Comparison of ENCODE assay signal across 1 cellular context in the genomic region with DNA sequence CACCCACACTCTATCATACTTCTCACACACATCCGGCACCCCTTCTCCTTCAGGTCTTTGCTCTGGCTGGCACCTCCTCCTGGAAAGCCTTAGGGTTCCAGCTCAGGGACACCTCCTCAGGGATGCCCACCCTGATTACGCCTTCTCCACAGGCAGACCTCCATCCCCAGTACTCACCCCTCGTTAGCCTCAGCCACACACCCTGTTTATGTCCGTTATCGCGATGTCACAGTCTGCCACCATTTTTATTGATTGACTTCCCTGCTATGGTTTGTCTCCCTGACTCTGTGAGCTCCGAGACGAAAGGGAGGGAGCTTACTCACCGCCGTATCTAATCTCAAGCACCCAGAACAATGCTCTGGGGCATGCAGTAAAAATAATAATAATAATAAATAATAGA.
TF ChIP-seq lines count a peak whose summit lies in the region.

No MANE protein-coding gene starts in this region.

TF ChIP-seq in K562, 482 proteins besides CTCF, POLR2A, EP300 and RAD21 (continued from another document and continues in another):
- TF ChIP-seq, protein P1, sequence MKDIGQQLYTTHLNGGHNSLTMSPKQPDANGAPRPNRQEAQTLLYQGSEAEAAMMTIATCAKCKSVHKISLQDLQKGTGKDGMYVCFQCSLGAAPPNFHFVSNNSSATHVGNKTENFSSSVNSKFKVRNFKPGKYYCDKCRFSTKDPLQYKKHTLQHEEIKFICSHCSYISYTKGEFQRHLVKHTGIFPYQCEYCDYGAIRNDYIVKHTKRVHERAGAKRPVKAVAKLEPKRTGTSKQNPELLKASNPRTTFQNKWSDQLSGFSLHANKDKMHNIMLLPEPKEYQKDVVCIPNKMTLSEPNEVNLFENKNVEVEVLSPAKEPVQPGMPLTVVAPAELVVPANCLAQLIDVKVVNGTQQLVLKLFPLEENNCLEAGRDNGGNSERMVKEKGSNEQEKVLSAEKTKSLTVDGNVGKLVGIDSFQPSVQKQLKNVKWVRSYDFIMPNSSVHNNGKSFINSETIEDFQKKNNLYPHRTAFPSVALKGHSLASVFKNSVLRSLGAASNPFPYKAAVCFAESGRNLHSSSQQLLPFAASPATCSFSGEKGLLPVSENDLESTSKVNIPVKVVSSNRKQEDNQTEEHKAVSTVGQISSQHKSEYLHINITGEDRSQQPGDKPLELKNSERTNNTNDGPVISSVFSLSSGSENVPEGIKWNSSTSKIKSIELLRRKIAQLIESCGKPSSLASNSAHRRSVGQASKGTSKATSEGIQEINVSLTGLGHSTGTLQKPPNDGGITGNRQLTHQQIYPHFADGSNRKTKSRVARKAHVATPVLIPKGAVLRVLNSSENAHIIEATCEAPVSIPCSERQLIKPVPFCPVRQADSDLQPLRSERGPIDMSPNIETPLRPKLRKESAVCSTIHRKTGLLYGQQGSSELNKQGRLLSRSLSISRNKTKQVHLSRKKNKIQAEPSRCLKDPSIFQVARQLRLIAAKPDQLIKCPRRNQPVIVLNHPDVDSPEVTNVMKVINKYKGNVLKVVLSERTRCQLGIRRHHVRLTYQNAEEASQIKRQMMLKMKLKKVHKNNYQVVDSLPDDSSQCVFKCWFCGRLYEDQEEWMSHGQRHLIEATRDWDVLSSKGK (CRISPR knock-in tag; IDR thresholded peaks at IDR 0.05) = no peak
- TF ChIP-seq ZNF77 (CRISPR knock-in tag; IDR thresholded peaks at IDR 0.05) = no peak
- peak; percentile 63; the same call in 1 of the 2 replicates for TF ChIP-seq ZBED1 (IDR thresholded peaks at IDR 0.05)
- TF ChIP-seq, protein P2, sequence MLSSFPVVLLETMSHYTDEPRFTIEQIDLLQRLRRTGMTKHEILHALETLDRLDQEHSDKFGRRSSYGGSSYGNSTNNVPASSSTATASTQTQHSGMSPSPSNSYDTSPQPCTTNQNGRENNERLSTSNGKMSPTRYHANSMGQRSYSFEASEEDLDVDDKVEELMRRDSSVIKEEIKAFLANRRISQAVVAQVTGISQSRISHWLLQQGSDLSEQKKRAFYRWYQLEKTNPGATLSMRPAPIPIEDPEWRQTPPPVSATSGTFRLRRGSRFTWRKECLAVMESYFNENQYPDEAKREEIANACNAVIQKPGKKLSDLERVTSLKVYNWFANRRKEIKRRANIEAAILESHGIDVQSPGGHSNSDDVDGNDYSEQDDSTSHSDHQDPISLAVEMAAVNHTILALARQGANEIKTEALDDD (IDR thresholded peaks at IDR 0.05) = peak; percentile 76
- no peak for TF ChIP-seq GATAD2B (IDR thresholded peaks at IDR 0.05; ENCODE audit: borderline replicate concordance)
- no peak for TF ChIP-seq ZNF253 (CRISPR knock-in tag; conservative IDR thresholded peaks at IDR 0.05)
- TF ChIP-seq EHMT2 (IDR thresholded peaks at IDR 0.05) = peak; percentile 34; the same call in 1 of the 2 replicates
- TF ChIP-seq, protein P3, sequence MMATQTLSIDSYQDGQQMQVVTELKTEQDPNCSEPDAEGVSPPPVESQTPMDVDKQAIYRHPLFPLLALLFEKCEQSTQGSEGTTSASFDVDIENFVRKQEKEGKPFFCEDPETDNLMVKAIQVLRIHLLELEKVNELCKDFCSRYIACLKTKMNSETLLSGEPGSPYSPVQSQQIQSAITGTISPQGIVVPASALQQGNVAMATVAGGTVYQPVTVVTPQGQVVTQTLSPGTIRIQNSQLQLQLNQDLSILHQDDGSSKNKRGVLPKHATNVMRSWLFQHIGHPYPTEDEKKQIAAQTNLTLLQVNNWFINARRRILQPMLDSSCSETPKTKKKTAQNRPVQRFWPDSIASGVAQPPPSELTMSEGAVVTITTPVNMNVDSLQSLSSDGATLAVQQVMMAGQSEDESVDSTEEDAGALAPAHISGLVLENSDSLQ (IDR thresholded peaks at IDR 0.05) = peak; percentile 92
- TF ChIP-seq SMARCC2 (IDR thresholded peaks at IDR 0.05; ENCODE audit: low read depth) = 0 out of 2 replicates have a peak, but pooled peaks have one; percentile 28
- TF ChIP-seq, protein P4, sequence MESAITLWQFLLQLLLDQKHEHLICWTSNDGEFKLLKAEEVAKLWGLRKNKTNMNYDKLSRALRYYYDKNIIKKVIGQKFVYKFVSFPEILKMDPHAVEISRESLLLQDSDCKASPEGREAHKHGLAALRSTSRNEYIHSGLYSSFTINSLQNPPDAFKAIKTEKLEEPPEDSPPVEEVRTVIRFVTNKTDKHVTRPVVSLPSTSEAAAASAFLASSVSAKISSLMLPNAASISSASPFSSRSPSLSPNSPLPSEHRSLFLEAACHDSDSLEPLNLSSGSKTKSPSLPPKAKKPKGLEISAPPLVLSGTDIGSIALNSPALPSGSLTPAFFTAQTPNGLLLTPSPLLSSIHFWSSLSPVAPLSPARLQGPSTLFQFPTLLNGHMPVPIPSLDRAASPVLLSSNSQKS (CRISPR knock-in tag; IDR thresholded peaks at IDR 0.05) = no peak
- no peak for TF ChIP-seq PPARD (CRISPR knock-in tag; IDR thresholded peaks at IDR 0.05)
- TF ChIP-seq NCOA1 (IDR thresholded peaks at IDR 0.05; ENCODE audit: low read depth) = no peak
- TF ChIP-seq ZNF212 (CRISPR knock-in tag; IDR thresholded peaks at IDR 0.05) = no peak
- no peak for TF ChIP-seq ZNF717 (CRISPR knock-in tag; IDR thresholded peaks at IDR 0.05)
- no peak for TF ChIP-seq ZNF197 (CRISPR knock-in tag; IDR thresholded peaks at IDR 0.05; ENCODE audit: low read depth)
- peak; percentile 49; the same call in 1 of the 2 replicates for TF ChIP-seq POLR2AphosphoS5 (IDR thresholded peaks at IDR 0.05; ENCODE audit: control insufficient read depth, insufficient read depth, low read depth, low read length)
- no peak for TF ChIP-seq PHB (CRISPR knock-in tag; IDR thresholded peaks at IDR 0.05)
- no peak for TF ChIP-seq TAF1 (IDR thresholded peaks at IDR 0.05; ENCODE audit: control insufficient read depth, extremely low read depth, insufficient read depth, low read length, severe bottlenecking)
- TF ChIP-seq U2AF2 (optimal IDR thresholded peaks at IDR 0.05; ENCODE audit: low read depth, low read length) = no peak
- TF ChIP-seq KLF1 (tag; IDR thresholded peaks at IDR 0.05) = no peak
- TF ChIP-seq, protein P5, sequence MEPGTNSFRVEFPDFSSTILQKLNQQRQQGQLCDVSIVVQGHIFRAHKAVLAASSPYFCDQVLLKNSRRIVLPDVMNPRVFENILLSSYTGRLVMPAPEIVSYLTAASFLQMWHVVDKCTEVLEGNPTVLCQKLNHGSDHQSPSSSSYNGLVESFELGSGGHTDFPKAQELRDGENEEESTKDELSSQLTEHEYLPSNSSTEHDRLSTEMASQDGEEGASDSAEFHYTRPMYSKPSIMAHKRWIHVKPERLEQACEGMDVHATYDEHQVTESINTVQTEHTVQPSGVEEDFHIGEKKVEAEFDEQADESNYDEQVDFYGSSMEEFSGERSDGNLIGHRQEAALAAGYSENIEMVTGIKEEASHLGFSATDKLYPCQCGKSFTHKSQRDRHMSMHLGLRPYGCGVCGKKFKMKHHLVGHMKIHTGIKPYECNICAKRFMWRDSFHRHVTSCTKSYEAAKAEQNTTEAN (CRISPR knock-in tag; IDR thresholded peaks at IDR 0.05) = no peak
- TF ChIP-seq, protein P6, sequence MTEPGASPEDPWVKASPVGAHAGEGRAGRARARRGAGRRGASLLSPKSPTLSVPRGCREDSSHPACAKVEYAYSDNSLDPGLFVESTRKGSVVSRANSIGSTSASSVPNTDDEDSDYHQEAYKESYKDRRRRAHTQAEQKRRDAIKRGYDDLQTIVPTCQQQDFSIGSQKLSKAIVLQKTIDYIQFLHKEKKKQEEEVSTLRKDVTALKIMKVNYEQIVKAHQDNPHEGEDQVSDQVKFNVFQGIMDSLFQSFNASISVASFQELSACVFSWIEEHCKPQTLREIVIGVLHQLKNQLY (CRISPR knock-in tag; conservative IDR thresholded peaks at IDR 0.05) = no peak
- no peak for TF ChIP-seq MCM5 (IDR thresholded peaks at IDR 0.05; ENCODE audit: low read depth)
- TF ChIP-seq MTA1 (IDR thresholded peaks at IDR 0.05; ENCODE audit: borderline replicate concordance) = 0 out of 2 replicates have a peak, but pooled peaks have one; percentile 33
- no peak for TF ChIP-seq STAG1 (CRISPR knock-in tag; IDR thresholded peaks at IDR 0.05; ENCODE audit: borderline replicate concordance)
- no peak for TF ChIP-seq ILK (tag; IDR thresholded peaks at IDR 0.05; ENCODE audit: borderline replicate concordance, low read depth)
- no peak for TF ChIP-seq HDAC6 (IDR thresholded peaks at IDR 0.05; ENCODE audit: low read depth, low read length)
- TF ChIP-seq NFIC (IDR thresholded peaks at IDR 0.05) = peak; percentile 65
- peak; percentile 41; the same call in 1 of the 2 replicates for TF ChIP-seq SPI1 (IDR thresholded peaks at IDR 0.05; ENCODE audit: borderline replicate concordance, low read depth, low read length)
- TF ChIP-seq RBM25 (IDR thresholded peaks at IDR 0.05; ENCODE audit: low read depth, low read length, severe bottlenecking) = peak; percentile 75
- TF ChIP-seq KDM1A (IDR thresholded peaks at IDR 0.05) = peak; percentile 87 to 89
- TF ChIP-seq, protein P7, sequence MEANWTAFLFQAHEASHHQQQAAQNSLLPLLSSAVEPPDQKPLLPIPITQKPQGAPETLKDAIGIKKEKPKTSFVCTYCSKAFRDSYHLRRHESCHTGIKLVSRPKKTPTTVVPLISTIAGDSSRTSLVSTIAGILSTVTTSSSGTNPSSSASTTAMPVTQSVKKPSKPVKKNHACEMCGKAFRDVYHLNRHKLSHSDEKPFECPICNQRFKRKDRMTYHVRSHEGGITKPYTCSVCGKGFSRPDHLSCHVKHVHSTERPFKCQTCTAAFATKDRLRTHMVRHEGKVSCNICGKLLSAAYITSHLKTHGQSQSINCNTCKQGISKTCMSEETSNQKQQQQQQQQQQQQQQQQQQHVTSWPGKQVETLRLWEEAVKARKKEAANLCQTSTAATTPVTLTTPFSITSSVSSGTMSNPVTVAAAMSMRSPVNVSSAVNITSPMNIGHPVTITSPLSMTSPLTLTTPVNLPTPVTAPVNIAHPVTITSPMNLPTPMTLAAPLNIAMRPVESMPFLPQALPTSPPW (CRISPR knock-in tag; IDR thresholded peaks at IDR 0.05) = peak; percentile 58
- TF ChIP-seq TRIM24 (IDR thresholded peaks at IDR 0.05) = peak in 1 of 2 experiments; percentile 52; a peak in 1 of 4 replicates
- TF ChIP-seq TCF3 (CRISPR knock-in tag; IDR thresholded peaks at IDR 0.05) = peak; percentile 91
- TF ChIP-seq, protein P8, sequence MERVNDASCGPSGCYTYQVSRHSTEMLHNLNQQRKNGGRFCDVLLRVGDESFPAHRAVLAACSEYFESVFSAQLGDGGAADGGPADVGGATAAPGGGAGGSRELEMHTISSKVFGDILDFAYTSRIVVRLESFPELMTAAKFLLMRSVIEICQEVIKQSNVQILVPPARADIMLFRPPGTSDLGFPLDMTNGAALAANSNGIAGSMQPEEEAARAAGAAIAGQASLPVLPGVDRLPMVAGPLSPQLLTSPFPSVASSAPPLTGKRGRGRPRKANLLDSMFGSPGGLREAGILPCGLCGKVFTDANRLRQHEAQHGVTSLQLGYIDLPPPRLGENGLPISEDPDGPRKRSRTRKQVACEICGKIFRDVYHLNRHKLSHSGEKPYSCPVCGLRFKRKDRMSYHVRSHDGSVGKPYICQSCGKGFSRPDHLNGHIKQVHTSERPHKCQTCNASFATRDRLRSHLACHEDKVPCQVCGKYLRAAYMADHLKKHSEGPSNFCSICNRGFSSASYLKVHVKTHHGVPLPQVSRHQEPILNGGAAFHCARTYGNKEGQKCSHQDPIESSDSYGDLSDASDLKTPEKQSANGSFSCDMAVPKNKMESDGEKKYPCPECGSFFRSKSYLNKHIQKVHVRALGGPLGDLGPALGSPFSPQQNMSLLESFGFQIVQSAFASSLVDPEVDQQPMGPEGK (CRISPR knock-in tag; IDR thresholded peaks at IDR 0.05; ENCODE audit: borderline replicate concordance) = no peak
- peak; percentile 89 for TF ChIP-seq DPF2 (IDR thresholded peaks at IDR 0.05)
- TF ChIP-seq NR2C1 (IDR thresholded peaks at IDR 0.05) = no peak
- TF ChIP-seq NR2C1 (tag; IDR thresholded peaks at IDR 0.05) = no peak
- TF ChIP-seq STAT5B (CRISPR knock-in tag; IDR thresholded peaks at IDR 0.05) = no peak
- TF ChIP-seq, protein P9, sequence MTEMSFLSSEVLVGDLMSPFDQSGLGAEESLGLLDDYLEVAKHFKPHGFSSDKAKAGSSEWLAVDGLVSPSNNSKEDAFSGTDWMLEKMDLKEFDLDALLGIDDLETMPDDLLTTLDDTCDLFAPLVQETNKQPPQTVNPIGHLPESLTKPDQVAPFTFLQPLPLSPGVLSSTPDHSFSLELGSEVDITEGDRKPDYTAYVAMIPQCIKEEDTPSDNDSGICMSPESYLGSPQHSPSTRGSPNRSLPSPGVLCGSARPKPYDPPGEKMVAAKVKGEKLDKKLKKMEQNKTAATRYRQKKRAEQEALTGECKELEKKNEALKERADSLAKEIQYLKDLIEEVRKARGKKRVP (CRISPR knock-in tag; IDR thresholded peaks at IDR 0.05) = no peak
- TF ChIP-seq, protein P10, sequence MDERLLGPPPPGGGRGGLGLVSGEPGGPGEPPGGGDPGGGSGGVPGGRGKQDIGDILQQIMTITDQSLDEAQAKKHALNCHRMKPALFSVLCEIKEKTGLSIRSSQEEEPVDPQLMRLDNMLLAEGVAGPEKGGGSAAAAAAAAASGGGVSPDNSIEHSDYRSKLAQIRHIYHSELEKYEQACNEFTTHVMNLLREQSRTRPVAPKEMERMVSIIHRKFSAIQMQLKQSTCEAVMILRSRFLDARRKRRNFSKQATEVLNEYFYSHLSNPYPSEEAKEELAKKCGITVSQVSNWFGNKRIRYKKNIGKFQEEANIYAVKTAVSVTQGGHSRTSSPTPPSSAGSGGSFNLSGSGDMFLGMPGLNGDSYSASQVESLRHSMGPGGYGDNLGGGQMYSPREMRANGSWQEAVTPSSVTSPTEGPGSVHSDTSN (CRISPR knock-in tag; IDR thresholded peaks at IDR 0.05; ENCODE audit: low read depth) = no peak
- TF ChIP-seq, protein P10 (tag; conservative IDR thresholded peaks at IDR 0.05; ENCODE audit: low read depth) = peak; percentile 68
- TF ChIP-seq FOXK2 (conservative IDR thresholded peaks at IDR 0.05 in 1 of 2, IDR thresholded peaks at IDR 0.05 in 1 of 2; ENCODE audit: low read depth in 2 of 2) = peak; percentile 84 to 88
- TF ChIP-seq GATA2 (CRISPR knock-in tag; IDR thresholded peaks at IDR 0.05) = peak; percentile 58; the same call in 1 of the 2 replicates
- peak; percentile 71 for TF ChIP-seq SMARCE1 (IDR thresholded peaks at IDR 0.05)
- TF ChIP-seq, protein P11, sequence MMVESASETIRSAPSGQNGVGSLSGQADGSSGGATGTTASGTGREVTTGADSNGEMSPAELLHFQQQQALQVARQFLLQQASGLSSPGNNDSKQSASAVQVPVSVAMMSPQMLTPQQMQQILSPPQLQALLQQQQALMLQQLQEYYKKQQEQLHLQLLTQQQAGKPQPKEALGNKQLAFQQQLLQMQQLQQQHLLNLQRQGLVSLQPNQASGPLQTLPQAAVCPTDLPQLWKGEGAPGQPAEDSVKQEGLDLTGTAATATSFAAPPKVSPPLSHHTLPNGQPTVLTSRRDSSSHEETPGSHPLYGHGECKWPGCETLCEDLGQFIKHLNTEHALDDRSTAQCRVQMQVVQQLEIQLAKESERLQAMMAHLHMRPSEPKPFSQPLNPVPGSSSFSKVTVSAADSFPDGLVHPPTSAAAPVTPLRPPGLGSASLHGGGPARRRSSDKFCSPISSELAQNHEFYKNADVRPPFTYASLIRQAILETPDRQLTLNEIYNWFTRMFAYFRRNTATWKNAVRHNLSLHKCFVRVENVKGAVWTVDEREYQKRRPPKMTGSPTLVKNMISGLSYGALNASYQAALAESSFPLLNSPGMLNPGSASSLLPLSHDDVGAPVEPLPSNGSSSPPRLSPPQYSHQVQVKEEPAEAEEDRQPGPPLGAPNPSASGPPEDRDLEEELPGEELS (CRISPR knock-in tag; IDR thresholded peaks at IDR 0.05; ENCODE audit: borderline replicate concordance) = no peak
